In genomic region chr20:29079769-29080690, GRCh38 we compare ENCODE assay signal across 8 cellular contexts.
DNase-seq lines count a peak whose midpoint lies in the region; ATAC-seq and TF ChIP-seq lines count a peak whose summit lies in the region.

No MANE protein-coding gene starts in this region.

- H3K27me3 ChIP-seq in BE2C = no peaks in the 10 kb centered on the region

- H3K36me3 Mint-ChIP-seq in central memory CD8-positive, alpha-beta T cell (ENCODE audit: insufficient read depth) = no peaks in the 10 kb centered on the region
- H3K36me3 Mint-ChIP-seq in naive B cell = no peaks in the 10 kb centered on the region
- no peaks in the 10 kb centered on the region for H3K36me3 Mint-ChIP-seq in nephron progenitor cell (ENCODE audit: low read depth)

- peak; percentile 85 for DNase-seq in BE2C
- no peak for DNase-seq in central memory CD8-positive, alpha-beta T cell (ENCODE audit: low spot score in 2 of 2)
- peak; percentile 17 for DNase-seq in naive B cell
- DNase-seq in iPS-NIHi7 (ENCODE audit: extremely low spot score) = no peak
- DNase-seq in ureter (ENCODE audit: low spot score) = no peak
- no peak for DNase-seq in nephron progenitor cell

- TF ChIP-seq CTCF in BE2C (IDR thresholded peaks at IDR 0.05; ENCODE audit: low read depth, low read length) = peak; percentile 40
- TF ChIP-seq CTCF in nephron progenitor cell (IDR thresholded peaks at IDR 0.05) = no peak

- peak overlapping the region; percentile 87 for H3K4me3 ChIP-seq in BE2C (ENCODE audit: low read depth, low read length)

- peak overlapping the region; percentile 69 for H3K4me3 Mint-ChIP-seq in central memory CD8-positive, alpha-beta T cell
- H3K4me3 Mint-ChIP-seq in naive B cell (peak overlapping the region in 5 of 8 donors; percentile 57 to 92 (median 86)), nephron progenitor cell (no peak overlapping the region)

- no peaks in the 10 kb centered on the region for H3K4me1 Mint-ChIP-seq in central memory CD8-positive, alpha-beta T cell
- H3K4me1 Mint-ChIP-seq in naive B cell (peaks cover 0 to 5% (median 3%) of the 10 kb centered on the region in 3 donors), nephron progenitor cell (no peaks in the 10 kb centered on the region)

- ATAC-seq in HG03378 (IDR thresholded peaks at IDR 0.05; ENCODE audit: unreplicated experiment) (peak; percentile 82), naive B cell (ENCODE audit: low read depth in 2 of 2) (peak; percentile 35 to 77), HG02642 (IDR thresholded peaks at IDR 0.05; ENCODE audit: poor library complexity, unreplicated experiment) (no peak)
- ATAC-seq in central memory CD8-positive, alpha-beta T cell (replicated peaks; ENCODE audit: extremely low read depth, poor library complexity, severe bottlenecking) = peak; percentile 54

- no peaks in the 10 kb centered on the region for H3K9me3 ChIP-seq in BE2C

- H3K4me1 ChIP-seq in BE2C = no peaks in the 10 kb centered on the region

- no peaks in the 10 kb centered on the region for H3K27me3 Mint-ChIP-seq in central memory CD8-positive, alpha-beta T cell
- no peaks in the 10 kb centered on the region for H3K27me3 Mint-ChIP-seq in naive B cell
- H3K27me3 Mint-ChIP-seq in nephron progenitor cell (ENCODE audit: low read depth, poor library complexity) = peaks cover 3% of the 10 kb centered on the region

- no peaks in the 10 kb centered on the region for H3K36me3 ChIP-seq in BE2C

- H3K27ac Mint-ChIP-seq in central memory CD8-positive, alpha-beta T cell (ENCODE audit: low read depth) = peak overlapping the region; percentile 17
- H3K27ac Mint-ChIP-seq in naive B cell (peak overlapping the region in 2 of 6 donors; percentile 59 to 82), nephron progenitor cell (no peak overlapping the region)

- peaks cover 41% of the 10 kb centered on the region for H3K9me3 Mint-ChIP-seq in central memory CD8-positive, alpha-beta T cell
- H3K9me3 Mint-ChIP-seq in naive B cell (peaks cover 7 to 40% (median 25%) of the 10 kb centered on the region in 7 donors), nephron progenitor cell (peaks cover 81% of the 10 kb centered on the region)

Comparison
In these comparisons a context has a peak if more than half of its experiments do, and no peak if none do; other contexts are left out.
1. DNase-seq: peak in BE2C (single experiment) and naive B cell (single experiment); none in central memory CD8-positive, alpha-beta T cell (0 of 2), iPS-NIHi7 (single experiment), ureter (single experiment) and nephron progenitor cell (single experiment).